ENCODE assay signal across 1 cellular context in genomic region chr18:76495435-76496199, GRCh38.
TF ChIP-seq lines count a peak whose summit lies in the region.

No MANE protein-coding gene starts in this region.

TF ChIP-seq in GM12878, 131 proteins besides CTCF, POLR2A, EP300 and RAD21 (continued from another document and continues in another):
- TF ChIP-seq, protein P1, sequence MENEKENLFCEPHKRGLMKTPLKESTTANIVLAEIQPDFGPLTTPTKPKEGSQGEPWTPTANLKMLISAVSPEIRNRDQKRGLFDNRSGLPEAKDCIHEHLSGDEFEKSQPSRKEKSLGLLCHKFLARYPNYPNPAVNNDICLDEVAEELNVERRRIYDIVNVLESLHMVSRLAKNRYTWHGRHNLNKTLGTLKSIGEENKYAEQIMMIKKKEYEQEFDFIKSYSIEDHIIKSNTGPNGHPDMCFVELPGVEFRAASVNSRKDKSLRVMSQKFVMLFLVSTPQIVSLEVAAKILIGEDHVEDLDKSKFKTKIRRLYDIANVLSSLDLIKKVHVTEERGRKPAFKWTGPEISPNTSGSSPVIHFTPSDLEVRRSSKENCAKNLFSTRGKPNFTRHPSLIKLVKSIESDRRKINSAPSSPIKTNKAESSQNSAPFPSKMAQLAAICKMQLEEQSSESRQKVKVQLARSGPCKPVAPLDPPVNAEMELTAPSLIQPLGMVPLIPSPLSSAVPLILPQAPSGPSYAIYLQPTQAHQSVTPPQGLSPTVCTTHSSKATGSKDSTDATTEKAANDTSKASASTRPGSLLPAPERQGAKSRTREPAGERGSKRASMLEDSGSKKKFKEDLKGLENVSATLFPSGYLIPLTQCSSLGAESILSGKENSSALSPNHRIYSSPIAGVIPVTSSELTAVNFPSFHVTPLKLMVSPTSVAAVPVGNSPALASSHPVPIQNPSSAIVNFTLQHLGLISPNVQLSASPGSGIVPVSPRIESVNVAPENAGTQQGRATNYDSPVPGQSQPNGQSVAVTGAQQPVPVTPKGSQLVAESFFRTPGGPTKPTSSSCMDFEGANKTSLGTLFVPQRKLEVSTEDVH (IDR thresholded peaks at IDR 0.05; ENCODE audit: low read depth, partially characterized antibody) = no peak
- TF ChIP-seq SREBF1 (IDR thresholded peaks at IDR 0.05; ENCODE audit: low read length) (no peak), FOXK2 (IDR thresholded peaks at IDR 0.05) (no peak), NKRF (conservative IDR thresholded peaks at IDR 0.05) (peak; percentile 26; the same call in 1 of the 2 replicates), POLR2AphosphoS5 (IDR thresholded peaks at IDR 0.05; ENCODE audit: low read length) (peak; percentile 93), KLF5 (IDR thresholded peaks at IDR 0.05; ENCODE audit: partially characterized antibody) (no peak), TARDBP (IDR thresholded peaks at IDR 0.05; ENCODE audit: borderline replicate concordance) (no peak), RB1 (IDR thresholded peaks at IDR 0.05; ENCODE audit: borderline replicate concordance) (peak; percentile 64; the same call in 1 of the 2 replicates), CBX3 (IDR thresholded peaks at IDR 0.05; ENCODE audit: borderline replicate concordance, low read depth) (no peak), PAX5 (IDR thresholded peaks at IDR 0.05; ENCODE audit: borderline replicate concordance, low read depth, low read length) (no peak), IKZF1 (conservative IDR thresholded peaks at IDR 0.05) (peak; percentile 33), BCL11A (IDR thresholded peaks at IDR 0.05; ENCODE audit: low read depth, low read length) (no peak), BMI1 (IDR thresholded peaks at IDR 0.05; ENCODE audit: borderline replicate concordance) (no peak), SUZ12 (IDR thresholded peaks at IDR 0.05; ENCODE audit: unreplicated experiment) (no peak), PRDM15 (CRISPR knock-in tag; IDR thresholded peaks at IDR 0.05) (no peak), ZBED1 (IDR thresholded peaks at IDR 0.05; ENCODE audit: borderline replicate concordance) (no peak), HDAC2 (IDR thresholded peaks at IDR 0.05) (no peak), NFXL1 (IDR thresholded peaks at IDR 0.05; ENCODE audit: borderline replicate concordance) (no peak), ZNF384 (IDR thresholded peaks at IDR 0.05; ENCODE audit: borderline replicate concordance, low read depth, low read length) (no peak), ZNF274 (IDR thresholded peaks at IDR 0.05; ENCODE audit: insufficient read depth, insufficient read length) (no peak), PML (IDR thresholded peaks at IDR 0.05; ENCODE audit: low read length) (no peak), ZNF622 (IDR thresholded peaks at IDR 0.05) (no peak), GATAD2B (conservative IDR thresholded peaks at IDR 0.05; ENCODE audit: low read depth) (0 out of 2 replicates have a peak, but pooled peaks have one; percentile 12), ZNF687 (IDR thresholded peaks at IDR 0.05) (no peak), SMAD5 (IDR thresholded peaks at IDR 0.05; ENCODE audit: low read depth) (no peak), KDM1A (IDR thresholded peaks at IDR 0.05; ENCODE audit: borderline replicate concordance) (no peak), TCF12 (IDR thresholded peaks at IDR 0.05; ENCODE audit: low read depth, low read length) (no peak), CBFB (IDR thresholded peaks at IDR 0.05; ENCODE audit: low read depth) (peak; percentile 44; the same call in 1 of the 2 replicates)
- TF ChIP-seq, protein P2, sequence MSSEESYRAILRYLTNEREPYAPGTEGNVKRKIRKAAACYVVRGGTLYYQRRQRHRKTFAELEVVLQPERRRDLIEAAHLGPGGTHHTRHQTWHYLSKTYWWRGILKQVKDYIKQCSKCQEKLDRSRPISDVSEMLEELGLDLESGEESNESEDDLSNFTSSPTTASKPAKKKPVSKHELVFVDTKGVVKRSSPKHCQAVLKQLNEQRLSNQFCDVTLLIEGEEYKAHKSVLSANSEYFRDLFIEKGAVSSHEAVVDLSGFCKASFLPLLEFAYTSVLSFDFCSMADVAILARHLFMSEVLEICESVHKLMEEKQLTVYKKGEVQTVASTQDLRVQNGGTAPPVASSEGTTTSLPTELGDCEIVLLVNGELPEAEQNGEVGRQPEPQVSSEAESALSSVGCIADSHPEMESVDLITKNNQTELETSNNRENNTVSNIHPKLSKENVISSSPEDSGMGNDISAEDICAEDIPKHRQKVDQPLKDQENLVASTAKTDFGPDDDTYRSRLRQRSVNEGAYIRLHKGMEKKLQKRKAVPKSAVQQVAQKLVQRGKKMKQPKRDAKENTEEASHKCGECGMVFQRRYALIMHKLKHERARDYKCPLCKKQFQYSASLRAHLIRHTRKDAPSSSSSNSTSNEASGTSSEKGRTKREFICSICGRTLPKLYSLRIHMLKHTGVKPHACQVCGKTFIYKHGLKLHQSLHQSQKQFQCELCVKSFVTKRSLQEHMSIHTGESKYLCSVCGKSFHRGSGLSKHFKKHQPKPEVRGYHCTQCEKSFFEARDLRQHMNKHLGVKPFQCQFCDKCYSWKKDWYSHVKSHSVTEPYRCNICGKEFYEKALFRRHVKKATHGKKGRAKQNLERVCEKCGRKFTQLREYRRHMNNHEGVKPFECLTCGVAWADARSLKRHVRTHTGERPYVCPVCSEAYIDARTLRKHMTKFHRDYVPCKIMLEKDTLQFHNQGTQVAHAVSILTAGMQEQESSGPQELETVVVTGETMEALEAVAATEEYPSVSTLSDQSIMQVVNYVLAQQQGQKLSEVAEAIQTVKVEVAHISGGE (CRISPR knock-in tag; IDR thresholded peaks at IDR 0.05) = no peak
- TF ChIP-seq, protein P3, sequence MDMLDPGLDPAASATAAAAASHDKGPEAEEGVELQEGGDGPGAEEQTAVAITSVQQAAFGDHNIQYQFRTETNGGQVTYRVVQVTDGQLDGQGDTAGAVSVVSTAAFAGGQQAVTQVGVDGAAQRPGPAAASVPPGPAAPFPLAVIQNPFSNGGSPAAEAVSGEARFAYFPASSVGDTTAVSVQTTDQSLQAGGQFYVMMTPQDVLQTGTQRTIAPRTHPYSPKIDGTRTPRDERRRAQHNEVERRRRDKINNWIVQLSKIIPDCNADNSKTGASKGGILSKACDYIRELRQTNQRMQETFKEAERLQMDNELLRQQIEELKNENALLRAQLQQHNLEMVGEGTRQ (IDR thresholded peaks at IDR 0.05; ENCODE audit: borderline replicate concordance, low read depth, low read length) = no peak
- TF ChIP-seq, protein P4, sequence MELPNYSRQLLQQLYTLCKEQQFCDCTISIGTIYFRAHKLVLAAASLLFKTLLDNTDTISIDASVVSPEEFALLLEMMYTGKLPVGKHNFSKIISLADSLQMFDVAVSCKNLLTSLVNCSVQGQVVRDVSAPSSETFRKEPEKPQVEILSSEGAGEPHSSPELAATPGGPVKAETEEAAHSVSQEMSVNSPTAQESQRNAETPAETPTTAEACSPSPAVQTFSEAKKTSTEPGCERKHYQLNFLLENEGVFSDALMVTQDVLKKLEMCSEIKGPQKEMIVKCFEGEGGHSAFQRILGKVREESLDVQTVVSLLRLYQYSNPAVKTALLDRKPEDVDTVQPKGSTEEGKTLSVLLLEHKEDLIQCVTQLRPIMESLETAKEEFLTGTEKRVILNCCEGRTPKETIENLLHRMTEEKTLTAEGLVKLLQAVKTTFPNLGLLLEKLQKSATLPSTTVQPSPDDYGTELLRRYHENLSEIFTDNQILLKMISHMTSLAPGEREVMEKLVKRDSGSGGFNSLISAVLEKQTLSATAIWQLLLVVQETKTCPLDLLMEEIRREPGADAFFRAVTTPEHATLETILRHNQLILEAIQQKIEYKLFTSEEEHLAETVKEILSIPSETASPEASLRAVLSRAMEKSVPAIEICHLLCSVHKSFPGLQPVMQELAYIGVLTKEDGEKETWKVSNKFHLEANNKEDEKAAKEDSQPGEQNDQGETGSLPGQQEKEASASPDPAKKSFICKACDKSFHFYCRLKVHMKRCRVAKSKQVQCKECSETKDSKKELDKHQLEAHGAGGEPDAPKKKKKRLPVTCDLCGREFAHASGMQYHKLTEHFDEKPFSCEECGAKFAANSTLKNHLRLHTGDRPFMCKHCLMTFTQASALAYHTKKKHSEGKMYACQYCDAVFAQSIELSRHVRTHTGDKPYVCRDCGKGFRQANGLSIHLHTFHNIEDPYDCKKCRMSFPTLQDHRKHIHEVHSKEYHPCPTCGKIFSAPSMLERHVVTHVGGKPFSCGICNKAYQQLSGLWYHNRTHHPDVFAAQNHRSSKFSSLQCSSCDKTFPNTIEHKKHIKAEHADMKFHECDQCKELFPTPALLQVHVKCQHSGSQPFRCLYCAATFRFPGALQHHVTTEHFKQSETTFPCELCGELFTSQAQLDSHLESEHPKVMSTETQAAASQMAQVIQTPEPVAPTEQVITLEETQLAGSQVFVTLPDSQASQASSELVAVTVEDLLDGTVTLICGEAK (IDR thresholded peaks at IDR 0.05; ENCODE audit: borderline replicate concordance) = no peak
